In genomic region chr9:73773896-73774295, GRCh38 we compare ENCODE assay signal across 23 cellular contexts.
"Had no signal": no experiment of that assay in that cellular context is flagged by ENCODE, and none has a peak within 500 bp of the region (broad histone marks: within the 10 kb centered on the region; RNA-seq: fewer than 3 reads in every experiment).

No MANE protein-coding gene starts in this region.

- FAIRE-seq: endothelial cell of umbilical vein, frontal cortex, urothelium cell line had no signal

- H3K27me3 ChIP-seq: adrenal gland, ovary, sigmoid colon, spleen, testis had no signal

- H3K27ac ChIP-seq: adrenal gland, ovary, prostate gland, sigmoid colon, spleen, testis had no signal

- DNase-seq: activated CD4-positive, alpha-beta T cell treated with anti-CD3 and anti-CD28 coated beads for 48 hours; activated CD4-positive, alpha-beta T cell treated with anti-CD3 and anti-CD28 coated beads, Interleukin-2, amount 50 U/mL, for 48 hours; activated CD8-positive, alpha-beta memory T cell treated with anti-CD3 and anti-CD28 coated beads for 24 hours; activated effector memory CD4-positive, alpha-beta T cell treated with Interleukin-2 at 50 U/mL for 16 hours; activated naive CD4-positive, alpha-beta T cell treated with Interleukin-2 at 50 U/mL for 16 hours; adrenal gland; cerebellar nuclear complex; cortex of kidney; effector memory CD8-positive, alpha-beta T cell; islet precursor cell; left ventricle myocardium superior; naive B cell; nephron progenitor cell; ovary; sigmoid colon; spleen; stimulated activated naive CD4-positive, alpha-beta T cell treated with Interleukin-2 at 50 U/mL for 16 hours; testis; trophoblast cell had no signal

- H3K4me1 ChIP-seq: adrenal gland, prostate gland, sigmoid colon, spleen, testis had no signal

- H3K9me3 ChIP-seq: adrenal gland, ovary, prostate gland, sigmoid colon, testis had no signal

- H3K36me3 ChIP-seq: adrenal gland, ovary, prostate gland, sigmoid colon, spleen had no signal

- H3K4me3 ChIP-seq: adrenal gland, ovary, prostate gland, sigmoid colon, spleen, testis had no signal
